10 cellular contexts compared by ENCODE assay signal in the genomic region with DNA sequence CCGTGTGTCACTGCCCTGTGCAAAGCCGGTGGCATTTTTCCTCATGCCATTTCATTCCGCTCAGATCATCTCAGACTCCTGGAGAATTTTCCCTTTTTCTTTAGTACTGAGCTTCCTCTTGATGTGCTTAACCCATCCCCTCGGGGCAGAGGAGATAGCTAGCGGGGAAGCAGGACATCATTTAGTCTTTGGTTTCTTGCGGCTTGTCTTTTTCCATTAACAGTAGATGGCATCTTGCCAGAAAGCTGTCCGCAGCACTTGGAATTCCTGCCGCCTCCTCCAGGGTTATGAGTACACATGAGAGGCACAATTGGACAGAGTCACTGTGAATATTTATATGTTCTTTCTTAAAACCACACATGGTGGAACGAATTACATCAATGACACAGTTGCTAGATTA.
DNase-seq lines count a peak whose midpoint lies in the region; ATAC-seq and TF ChIP-seq lines count a peak whose summit lies in the region.
"Had no signal": no experiment of that assay in that cellular context is flagged by ENCODE, and none has a peak within 500 bp of the region (broad histone marks: within the 10 kb centered on the region; RNA-seq: fewer than 3 reads in every experiment).

No MANE protein-coding gene starts in this region.

- intact Hi-C loops in left colon (cut with DNase I, micrococcal nuclease), result no loop called here

- peak; percentile 53 for DNase-seq in AG08395 (ENCODE audit: low spot score)
- DNase-seq in NCI-H146 (lab: John Stamatoyannopoulos, UW), result peak; percentile 81
- peak; percentile 79 for DNase-seq in astrocyte of the cerebellum (ENCODE audit: low read depth)
- no peak for DNase-seq in left colon
- DNase-seq in Ammon's horn (ENCODE audit: low spot score), result no peak
- DNase-seq in D341Med (ENCODE audit: low spot score), result no peak
- DNase-seq: glutamatergic neuron had no signal

- in situ Hi-C loops in astrocyte of the cerebellum (cut with HindIII; ENCODE audit: low sequenced_read_pairs), result no loop called here

- no peak overlapping the region for H3K4me3 ChIP-seq in astrocyte of the cerebellum (ENCODE audit: low read depth, low read length)
- H3K4me3 ChIP-seq: neural progenitor cell had no signal

- peak; percentile 23 for TF ChIP-seq CTCF in astrocyte of the cerebellum (IDR thresholded peaks at IDR 0.05; ENCODE audit: low read depth, low read length, missing control alignments)

- peak; percentile 26 for ATAC-seq in left colon
- ATAC-seq in HG03521 (IDR thresholded peaks at IDR 0.05; ENCODE audit: unreplicated experiment), result no peak
- ATAC-seq in activated CD4-positive, CD25-positive, alpha-beta regulatory T cell treated with anti-CD3 and anti-CD28 coated beads, Interleukin-2, amount 50 U/mL, for 24 hours, result no peak

Comparison
In these comparisons a context has a peak if more than half of its experiments do, and no peak if none do; other contexts are left out.
1. DNase-seq: peak in AG08395 (single experiment), NCI-H146 (single experiment) and astrocyte of the cerebellum (single experiment); none in left colon (0 of 2), Ammon's horn (single experiment) and D341Med (single experiment).